8 cellular contexts compared by ENCODE assay signal in the genomic region with DNA sequence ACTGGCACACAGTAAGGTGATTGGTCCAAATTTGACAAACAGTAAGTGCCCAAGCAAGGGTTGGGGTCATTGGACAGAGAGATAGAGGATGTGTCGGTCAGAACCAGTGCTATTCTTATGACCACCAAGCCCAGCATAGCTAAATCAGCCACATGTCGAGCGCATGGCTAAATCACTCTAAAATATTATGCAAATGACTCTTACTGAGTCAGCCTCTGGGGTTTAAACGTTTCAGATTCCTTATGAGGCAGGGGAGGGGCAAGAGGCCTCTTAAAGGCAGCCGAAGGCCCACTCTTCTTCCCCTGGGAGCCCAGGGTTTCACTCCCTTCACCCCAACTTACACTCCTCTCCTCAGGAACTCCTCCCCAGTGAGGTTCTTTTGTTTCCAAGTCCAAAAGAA. TPM values are rescaled to one million over a fixed set of nuclear protein-coding genes. Genes with fewer than 3 reads are reported as not detected.
DNase-seq lines count a peak whose midpoint lies in the region; ATAC-seq and TF ChIP-seq lines count a peak whose summit lies in the region.

No MANE protein-coding gene starts in this region.

- peaks cover 24% of the 10 kb centered on the region for H3K4me1 Mint-ChIP-seq in glutamatergic neuron (ENCODE audit: low read depth, unreplicated experiment)

- peak overlapping the region; percentile 55 for H3K4me2 ChIP-seq in DOHH2 (ENCODE audit: low read length)

- no peaks in the 10 kb centered on the region for H3K9me2 ChIP-seq in DOHH2 (replicated peaks; ENCODE audit: control insufficient read depth, low read length)

- no peaks in the 10 kb centered on the region for H3K36me3 Mint-ChIP-seq in glutamatergic neuron (ENCODE audit: unreplicated experiment)

- peaks cover 4% of the 10 kb centered on the region for H3K9me3 Mint-ChIP-seq in glutamatergic neuron (ENCODE audit: unreplicated experiment)

- H3F3A ChIP-seq in DOHH2 (ENCODE audit: control insufficient read depth, insufficient read depth): no peaks in the 10 kb centered on the region

- TF ChIP-seq POLR2A in testis (IDR thresholded peaks at IDR 0.05): no peak

- peak overlapping the region; percentile 51 for H3K27ac ChIP-seq in DOHH2 (ENCODE audit: low read depth, low read length)
- H3K27ac ChIP-seq in testis: no peak overlapping the region

- H3K4me3 ChIP-seq in DOHH2 (ENCODE audit: low read length) (peak overlapping the region; percentile 56), testis (no peak overlapping the region)

- no peaks in the 10 kb centered on the region for H4K20me1 ChIP-seq in DOHH2 (ENCODE audit: control insufficient read depth, insufficient read depth, low read depth, low read length)

- H3K27ac Mint-ChIP-seq in glutamatergic neuron (ENCODE audit: unreplicated experiment): no peak overlapping the region

- 61 to 76% methylated on average over 5 of the region's 5 CpGs for WGBS in testis, 2 donors

- H3K9me3 ChIP-seq in DOHH2 (ENCODE audit: control insufficient read depth, insufficient read depth, low read length) (no peaks in the 10 kb centered on the region), testis (no peaks in the 10 kb centered on the region)

- ATAC-seq in GM19467 (IDR thresholded peaks at IDR 0.05; ENCODE audit: unreplicated experiment) (peak; percentile 74), HG03432 (IDR thresholded peaks at IDR 0.05; ENCODE audit: unreplicated experiment) (peak; percentile 84)

- no peak for TF ChIP-seq CTCF in DOHH2 (IDR thresholded peaks at IDR 0.05; ENCODE audit: low read depth, low read length, poor library complexity, severe bottlenecking)
- TF ChIP-seq CTCF in testis (IDR thresholded peaks at IDR 0.05): no peak
- TF ChIP-seq CTCF in glutamatergic neuron (IDR thresholded peaks at IDR 0.05; ENCODE audit: partially characterized antibody, unreplicated experiment): no peak

- intact Hi-C loops in testis (cut with DNase I; ENCODE audit: low total_unique reads): no loop called here

- H3K27me3 ChIP-seq in DOHH2 (ENCODE audit: control insufficient read depth, low read length) (no peaks in the 10 kb centered on the region), testis (no peaks in the 10 kb centered on the region)

- H3K27me3 Mint-ChIP-seq in glutamatergic neuron (ENCODE audit: unreplicated experiment): peaks cover 10% of the 10 kb centered on the region

- H3K36me3 ChIP-seq in DOHH2 (ENCODE audit: control insufficient read depth, low read length) (no peaks in the 10 kb centered on the region), testis (ENCODE audit: low read depth, missing control alignments) (no peaks in the 10 kb centered on the region)

- H3K4me3 Mint-ChIP-seq in glutamatergic neuron (ENCODE audit: unreplicated experiment): no peak overlapping the region

- no peaks in the 10 kb centered on the region for H3K79me2 ChIP-seq in DOHH2 (ENCODE audit: control insufficient read depth, low read length)

- peaks cover 27% of the 10 kb centered on the region for H3K4me1 ChIP-seq in DOHH2 (ENCODE audit: control insufficient read depth, low read length)
- peaks cover 17% of the 10 kb centered on the region for H3K4me1 ChIP-seq in testis

- peak; percentile 67 for DNase-seq in epidermal melanocyte (ENCODE audit: insufficient read length, low spot score)
- DNase-seq in NCI-H146 treated with DMSO at 0.1 percent for 48 hours (lab: John Stamatoyannopoulos, UW; ENCODE audit: unreplicated experiment): no peak
- DNase-seq in NCI-H2171 treated with DMSO at 0.1 percent for 48 hours (lab: John Stamatoyannopoulos, UW): no peak
- no peak for DNase-seq in testis
- DNase-seq in glutamatergic neuron: no peak

RNA-seq across cellular contexts. Expression of a gene that starts 0.6 kb away (rescaled TPM):
- total RNA-seq in testis (under 1 TPM; 0.16 to 0.43 TPM), glutamatergic neuron (ENCODE audit: unreplicated experiment) (not detected)
- polyA plus RNA-seq in testis (ENCODE audit: insufficient read depth, low read depth, low replicate concordance): 0.21 TPM

RNA-seq across cellular contexts. Expression of a gene that starts 20.1 kb away (rescaled TPM):
- total RNA-seq in testis (10 to 100 TPM; 25.0 to 32.3 TPM), glutamatergic neuron (ENCODE audit: unreplicated experiment) (29.5 TPM)
- 12.7 TPM for polyA plus RNA-seq in testis (ENCODE audit: insufficient read depth, low read depth, low replicate concordance)

RNA-seq across cellular contexts. Expression of a gene that starts 32.8 kb away (rescaled TPM):
- total RNA-seq in testis (10 to 100 TPM; 24.6 to 30.2 TPM), glutamatergic neuron (ENCODE audit: unreplicated experiment) (0.81 TPM)
- 13.9 TPM for polyA plus RNA-seq in testis (ENCODE audit: insufficient read depth, low read depth, low replicate concordance)

RNA-seq across cellular contexts. Expression of a gene that starts 47.1 kb away (rescaled TPM):
- total RNA-seq in testis: 10 to 100 TPM; 25.5 to 32.0 TPM
- 21.0 TPM for polyA plus RNA-seq in testis (ENCODE audit: insufficient read depth, low read depth, low replicate concordance)
- 15.7 TPM for total RNA-seq in glutamatergic neuron (ENCODE audit: unreplicated experiment)

Comparison
In these comparisons a context has a peak if more than half of its experiments do, and no peak if none do; other contexts are left out.
1. RNA of a gene that starts 32.8 kb away (total RNA-seq): 24.6 to 30.2 TPM in testis; 0.81 TPM in glutamatergic neuron (single experiment); every median in the first group is over 10 times any median in the second.